29 cellular contexts compared by ENCODE assay signal in genomic region chr10:132033632-132034031, GRCh38.
"Had no signal": no experiment of that assay in that cellular context is flagged by ENCODE, and none has a peak within 500 bp of the region (broad histone marks: within the 10 kb centered on the region; RNA-seq: fewer than 3 reads in every experiment).

No MANE protein-coding gene starts in this region.

- H3K27ac Mint-ChIP-seq: naive thymus-derived CD4-positive, alpha-beta T cell; natural killer cell; nephron; neural progenitor cell; progenitor cell of endocrine pancreas; stimulated activated memory B cell treated with anti-CD40 and anti-IgM and Interleukin-4, amounts not matched to agents 10 μg/mL and 1 μg/mL and 100 μg/mL, for 72 hours; stimulated activated naive CD8-positive, alpha-beta T cell treated with anti-CD3 and anti-CD28 coated beads, Interleukin-15, amount 100 ng/mL, for 72 hours; type B pancreatic cell had no signal

- H3K4me1 ChIP-seq: pancreas, upper lobe of right lung had no signal

- H3K36me3 ChIP-seq: neural progenitor cell, pancreas, right lobe of liver, sigmoid colon, suprapubic skin, tibial artery, transverse colon, upper lobe of right lung, uterus had no signal

- H3K4me3 Mint-ChIP-seq: naive thymus-derived CD4-positive, alpha-beta T cell; natural killer cell; nephron; stimulated activated memory B cell treated with anti-CD40 and anti-IgM and Interleukin-4, amounts not matched to agents 10 μg/mL and 1 μg/mL and 100 μg/mL, for 72 hours; stimulated activated naive CD8-positive, alpha-beta T cell treated with anti-CD3 and anti-CD28 coated beads, Interleukin-15, amount 100 ng/mL, for 72 hours had no signal

- H3K27ac ChIP-seq: neural progenitor cell, pancreas, psoas muscle, right lobe of liver, sigmoid colon, suprapubic skin, testis, tibial artery, transverse colon, upper lobe of right lung, uterus had no signal

- H3K9me3 Mint-ChIP-seq: naive thymus-derived CD4-positive, alpha-beta T cell; natural killer cell; stimulated activated memory B cell treated with anti-CD40 and anti-IgM and Interleukin-4, amounts not matched to agents 10 μg/mL and 1 μg/mL and 100 μg/mL, for 72 hours; stimulated activated naive CD8-positive, alpha-beta T cell treated with anti-CD3 and anti-CD28 coated beads, Interleukin-15, amount 100 ng/mL, for 72 hours; type B pancreatic cell had no signal

- H3K9me3 ChIP-seq: pancreas, psoas muscle, right lobe of liver, sigmoid colon, suprapubic skin, testis, tibial artery, transverse colon, upper lobe of right lung, uterus had no signal

- DNase-seq: naive thymus-derived CD4-positive, alpha-beta T cell; natural killer cell; occipital lobe; pancreas; psoas muscle; right cardiac atrium; right lobe of liver; sigmoid colon; small intestine; stimulated activated CD4-positive, alpha-beta T cell treated with anti-CD3 and anti-CD28 coated beads, Interleukin-12 subunit alpha, Interleukin-12 subunit beta, amount 100 ng/mL, for 4 hours; stimulated activated CD4-positive, alpha-beta T cell treated with anti-CD3 and anti-CD28 coated beads, Interleukin-1b, Interleukin-23, amount 100 ng/mL, for 48 hours; stimulated activated CD4-positive, alpha-beta T cell treated with anti-CD3 and anti-CD28 coated beads, Interleukin-4, amount 100 ng/mL, for 1 hour; stimulated activated CD4-positive, alpha-beta T cell treated with anti-CD3 and anti-CD28 coated beads, Interleukin-4, amount 100 ng/mL, for 4 hours; stimulated activated CD8-positive, alpha-beta memory T cell treated with anti-CD3 and anti-CD28 coated beads, Interleukin-4, amount 100 ng/mL, for 48 hours; stimulated activated naive CD4-positive, alpha-beta T cell; stimulated activated naive CD8-positive, alpha-beta T cell treated with anti-CD3 and anti-CD28 coated beads, Interleukin-15, amount 100 ng/mL, for 72 hours; stimulated activated naive CD8-positive, alpha-beta T cell treated with anti-CD3 and anti-CD28 coated beads, Interleukin-15, Interleukin-2, amounts not matched to agents 100 U/mL and 50 U/mL, for 24 hours; substantia nigra; testis; tibial artery; transverse colon; upper lobe of right lung; uterus had no signal

- H3K27me3 ChIP-seq: testis had no signal

- H3K4me2 ChIP-seq: neural progenitor cell had no signal

- H2AFZ ChIP-seq: neural progenitor cell had no signal

- H3K4me3 ChIP-seq: neural progenitor cell, pancreas, psoas muscle, right lobe of liver, sigmoid colon, suprapubic skin, testis, tibial artery, transverse colon, upper lobe of right lung, uterus had no signal

- H3K36me3 Mint-ChIP-seq: natural killer cell; neural progenitor cell; stimulated activated memory B cell treated with anti-CD40 and anti-IgM and Interleukin-4, amounts not matched to agents 10 μg/mL and 1 μg/mL and 100 μg/mL, for 72 hours; type B pancreatic cell had no signal
